Comparison of ENCODE assay signal across 8 cellular contexts in the genomic region with DNA sequence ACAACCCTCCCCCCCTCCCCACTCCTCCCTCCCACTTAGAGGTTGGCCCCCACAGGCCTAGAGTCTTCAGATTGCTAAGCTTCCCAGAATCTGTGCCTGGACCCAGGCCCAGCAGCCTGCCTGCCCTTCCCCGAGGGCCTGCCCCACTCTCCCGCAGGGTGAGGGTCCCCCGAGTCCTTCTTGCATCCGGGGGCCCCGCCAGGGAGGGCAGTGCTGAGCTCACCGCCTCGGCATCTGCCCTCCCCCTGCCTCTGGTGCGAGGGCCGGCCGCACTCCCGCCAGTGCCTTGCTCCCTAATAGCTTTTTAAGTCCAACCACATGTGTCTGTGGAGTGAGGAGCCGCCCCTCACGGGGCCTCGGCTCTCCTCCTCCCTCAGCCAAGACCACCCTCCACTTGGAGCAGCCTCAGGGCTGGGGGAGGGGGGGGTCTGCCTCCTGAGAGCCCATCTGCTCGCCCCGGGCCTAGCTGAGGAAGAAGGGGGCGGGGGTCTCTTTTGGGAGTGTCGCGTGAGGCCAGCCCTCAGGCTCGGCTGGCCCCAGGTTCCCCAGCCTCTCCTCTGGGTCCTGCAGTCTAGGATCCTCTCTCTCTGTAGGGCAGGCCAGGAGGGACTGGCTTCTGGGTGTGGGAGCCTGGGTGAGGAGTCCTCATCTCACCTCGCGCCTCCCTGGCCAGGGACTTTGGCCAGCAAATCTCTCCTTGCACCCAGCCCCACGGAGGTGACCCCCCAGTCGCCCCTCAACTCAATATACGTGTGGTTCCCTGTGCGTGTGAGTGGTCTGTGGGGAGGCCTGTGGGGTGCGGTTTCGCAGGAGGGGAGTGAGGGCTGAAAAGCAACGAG. TPM values are rescaled to one million over a fixed set of nuclear protein-coding genes. Genes with fewer than 3 reads are reported as not detected.
DNase-seq lines count a peak whose midpoint lies in the region; ATAC-seq, FAIRE-seq and TF ChIP-seq lines count a peak whose summit lies in the region.

No MANE protein-coding gene starts in this region.

- POLR2A ChIA-PET in activated CD8-positive, alpha-beta T cell treated with anti-CD3 and anti-CD28 coated beads for 36 hours (lab: Charles Lee) = interaction anchor here (0.8 kb wide), 2 partner anchors 12 to 90 kb away, joined by 3 to 5 read pairs; no protein-coding TSS in a partner anchor

- ATAC-seq in right cardiac atrium (peak; percentile 66 to 69), sciatic nerve (peak; percentile 79), HG02938 (IDR thresholded peaks at IDR 0.05; ENCODE audit: unreplicated experiment) (no peak), HG03025 (IDR thresholded peaks at IDR 0.05; ENCODE audit: low FRiP score, unreplicated experiment) (no peak)
- no peak for ATAC-seq in activated CD8-positive, alpha-beta T cell treated with anti-CD3 and anti-CD28 coated beads for 36 hours

- no peak overlapping the region for H2AFZ ChIP-seq in MM.1S (ENCODE audit: low read length)

- 15% methylated on average over 29 of the region's 29 CpGs for whole genome bisulfite sequencing in right cardiac atrium

- peaks cover 4% of the 10 kb centered on the region for H3K27me3 Mint-ChIP-seq in activated CD8-positive, alpha-beta T cell treated with anti-CD3 and anti-CD28 coated beads for 36 hours

- H3K4me2 ChIP-seq in MM.1S (ENCODE audit: low read depth, low read length) = no peak overlapping the region

- H3F3A ChIP-seq in MM.1S (ENCODE audit: insufficient read depth, low read length) = no peaks in the 10 kb centered on the region

- H3K36me3 Mint-ChIP-seq in activated CD8-positive, alpha-beta T cell treated with anti-CD3 and anti-CD28 coated beads for 36 hours (ENCODE audit: low read depth) = no peaks in the 10 kb centered on the region

- no peak overlapping the region for H3K27ac Mint-ChIP-seq in activated CD8-positive, alpha-beta T cell treated with anti-CD3 and anti-CD28 coated beads for 36 hours

- CTCF ChIA-PET in activated CD8-positive, alpha-beta T cell treated with anti-CD3 and anti-CD28 coated beads for 36 hours (lab: Charles Lee) = interaction anchor here (0.8 to 10.1 kb wide), 6 partner anchors 21 to 90 kb away, joined by 3 to 160 read pairs (median 12); no protein-coding TSS in a partner anchor

- intact Hi-C loops in right cardiac atrium (cut with DNase I) (loop anchor here in 1 of 4 donors (5.0 kb wide), 1 partner anchor 33 kb away; no protein-coding TSS in a partner anchor), sciatic nerve (cut with DNase I) (no loop called here)
- intact Hi-C loops in activated CD8-positive, alpha-beta T cell treated with anti-CD3 and anti-CD28 coated beads for 36 hours (cut with micrococcal nuclease) = no loop called here

- H3K4me3 Mint-ChIP-seq in activated CD8-positive, alpha-beta T cell treated with anti-CD3 and anti-CD28 coated beads for 36 hours = no peak overlapping the region

- TF ChIP-seq CTCF in activated CD8-positive, alpha-beta T cell treated with anti-CD3 and anti-CD28 coated beads for 36 hours (IDR thresholded peaks at IDR 0.05) = no peak
- no peak for TF ChIP-seq CTCF in MM.1S (IDR thresholded peaks at IDR 0.05; ENCODE audit: low read length)

- no peaks in the 10 kb centered on the region for H4K20me1 ChIP-seq in MM.1S (ENCODE audit: insufficient read depth, low read length)

- no peaks in the 10 kb centered on the region for H3K36me3 ChIP-seq in MM.1S (replicated peaks; ENCODE audit: insufficient read depth, low read length)

- H3K79me2 ChIP-seq in MM.1S (ENCODE audit: low read length) = no peaks in the 10 kb centered on the region

- no peaks in the 10 kb centered on the region for H3K9me3 ChIP-seq in right cardiac atrium (ENCODE audit: control insufficient read depth, low read length)
- H3K9me3 ChIP-seq in MM.1S (replicated peaks; ENCODE audit: insufficient read depth, low read length) = no peaks in the 10 kb centered on the region

- peaks cover 72% of the 10 kb centered on the region for H3K4me1 ChIP-seq in right cardiac atrium (ENCODE audit: control insufficient read depth, insufficient read depth, low read length)
- peaks cover 7% of the 10 kb centered on the region for H3K4me1 ChIP-seq in MM.1S (ENCODE audit: low read length)

- no peak overlapping the region for H3K4me3 ChIP-seq in right cardiac atrium (ENCODE audit: low read length)
- H3K4me3 ChIP-seq in MM.1S (ENCODE audit: low read length) = no peak overlapping the region

- H3K9me3 Mint-ChIP-seq in activated CD8-positive, alpha-beta T cell treated with anti-CD3 and anti-CD28 coated beads for 36 hours = no peaks in the 10 kb centered on the region

- H3K4me1 Mint-ChIP-seq in activated CD8-positive, alpha-beta T cell treated with anti-CD3 and anti-CD28 coated beads for 36 hours (ENCODE audit: low read depth) = peaks cover 11% of the 10 kb centered on the region

- no peak overlapping the region for H3K9ac ChIP-seq in MM.1S (ENCODE audit: low read length)

- no peaks in the 10 kb centered on the region for H3K9me2 ChIP-seq in MM.1S (replicated peaks; ENCODE audit: insufficient read depth, low read length)

- DNase-seq in amniotic stem cell (lab: John Stamatoyannopoulos, UW) (peak; percentile 30), right cardiac atrium (peak; percentile 91 to 96 (median 95)), sciatic nerve (ENCODE audit: low spot score) (peak; percentile 91), MM.1S (no peak)
- no peak for DNase-seq in activated CD8-positive, alpha-beta T cell treated with anti-CD3 and anti-CD28 coated beads for 36 hours

- peak overlapping the region; percentile 97 for H3K27ac ChIP-seq in right cardiac atrium (ENCODE audit: low read length)
- H3K27ac ChIP-seq in MM.1S (ENCODE audit: low read length) = no peak overlapping the region

- H3K27me3 ChIP-seq in right cardiac atrium (ENCODE audit: control insufficient read depth, insufficient read depth) (no peaks in the 10 kb centered on the region), MM.1S (replicated peaks; ENCODE audit: insufficient read depth, low read length) (peaks cover 35% of the 10 kb centered on the region)

- peak; percentile 95 for FAIRE-seq in G401.6 (lab: Jason Lieb, UNC)

RNA-seq across cellular contexts. Expression of gene LYL1, which starts 47.2 kb away (rescaled TPM):
- 10 to 100 TPM in 2 of 4 donors, 1 to 10 TPM in 2; 8.0 to 11.9 (median 10.1) TPM for total RNA-seq in right cardiac atrium
- polyA plus RNA-seq in right cardiac atrium = 8.0 TPM
- 20.2 TPM for total RNA-seq in sciatic nerve
- total RNA-seq in activated CD8-positive, alpha-beta T cell treated with anti-CD3 and anti-CD28 coated beads for 36 hours = 1 to 10 TPM; 3.9 to 4.8 TPM

Comparison
In these comparisons a context has a peak if more than half of its experiments do, and no peak if none do; other contexts are left out.
1. DNase-seq: peak in amniotic stem cell (single experiment), right cardiac atrium (3 of 3) and sciatic nerve (single experiment); none in activated CD8-positive, alpha-beta T cell treated with anti-CD3 and anti-CD28 coated beads for 36 hours (single experiment) and MM.1S (single experiment).
2. ATAC-seq: peak in right cardiac atrium (2 of 2) and sciatic nerve (single experiment); none in activated CD8-positive, alpha-beta T cell treated with anti-CD3 and anti-CD28 coated beads for 36 hours (single experiment), HG02938 (single experiment) and HG03025 (single experiment).